ENCODE assay signal across 14 cellular contexts in genomic region chr4:57074753-57075152, GRCh38. TPM values are rescaled to one million over a fixed set of nuclear protein-coding genes. Genes with fewer than 3 reads are reported as not detected.
A peak's percentile ranks its signal among the peaks of the same experiment; 100 is the strongest.
DNase-seq lines count a peak whose midpoint lies in the region; ATAC-seq, FAIRE-seq and TF ChIP-seq lines count a peak whose summit lies in the region.
"Had no signal": no experiment of that assay in that cellular context is flagged by ENCODE, and none has a peak within 500 bp of the region (broad histone marks: within the 10 kb centered on the region; RNA-seq: fewer than 3 reads in every experiment).

No MANE protein-coding gene starts in this region.

- H3K27me3 ChIP-seq in lung (ENCODE audit: control insufficient read depth, insufficient read depth): no peaks in the 10 kb centered on the region
- H3K27me3 ChIP-seq: BLaER1 had no signal

- H3K9me3 Mint-ChIP-seq in activated CD4-positive, alpha-beta memory T cell treated with anti-CD3 and anti-CD28 coated beads for 36 hours: no peaks in the 10 kb centered on the region
- H3K9me3 Mint-ChIP-seq: central memory CD8-positive, alpha-beta T cell had no signal

- H3K36me3 Mint-ChIP-seq in activated CD4-positive, alpha-beta memory T cell treated with anti-CD3 and anti-CD28 coated beads for 36 hours: no peaks in the 10 kb centered on the region

- CTCF ChIA-PET in A549 (lab: Yijun Ruan, JAX): interaction anchor here (0.9 to 2.3 kb wide), 3 partner anchors 9 to 89 kb away, joined by 3 to 7 read pairs (median 5); no protein-coding TSS in a partner anchor
- CTCF ChIA-PET in activated CD4-positive, alpha-beta memory T cell treated with anti-CD3 and anti-CD28 coated beads for 36 hours (lab: Charles Lee): no interaction called here

- no peak for TF ChIP-seq RAD21 in A549 (conservative IDR thresholded peaks at IDR 0.05 in 1 of 2, IDR thresholded peaks at IDR 0.05 in 1 of 2)

- no peak for TF ChIP-seq POLR2A in A549 (IDR thresholded peaks at IDR 0.05; ENCODE audit: low read length)

- ATAC-seq in A549 (peak in 1 of 2 experiments; percentile 18; a peak in 2 of 6 replicates), lung (ENCODE audit: insufficient read depth, low FRiP score) (peak; percentile 38), left lobe of liver (no peak)

- intact Hi-C loops in activated CD4-positive, alpha-beta memory T cell treated with anti-CD3 and anti-CD28 coated beads for 36 hours (cut with micrococcal nuclease): no loop called here

- no peak for TF ChIP-seq EP300 in A549 (IDR thresholded peaks at IDR 0.05)

- peak overlapping the region; percentile 54 for H3K4me2 ChIP-seq in A549
- H3K4me2 ChIP-seq: BLaER1 had no signal

- no peak overlapping the region for H3K27ac Mint-ChIP-seq in activated CD4-positive, alpha-beta memory T cell treated with anti-CD3 and anti-CD28 coated beads for 36 hours

- peaks cover 21% of the 10 kb centered on the region for H3K27me3 Mint-ChIP-seq in activated CD4-positive, alpha-beta memory T cell treated with anti-CD3 and anti-CD28 coated beads for 36 hours

- H3K4me3 ChIP-seq in A549: no peak overlapping the region
- no peak overlapping the region for H3K4me3 ChIP-seq in cardiac fibroblast (replicated peaks in 1 of 2; ENCODE audit: low read depth in 2 of 2, low read length in 2 of 2)
- H3K4me3 ChIP-seq in lung: no peak overlapping the region
- H3K4me3 ChIP-seq: BLaER1 had no signal

- H3K27ac ChIP-seq in A549 (peak overlapping the region; percentile 83 to 92), lung (ENCODE audit: low read depth in 1 of 2, low read length in 1 of 2) (no peak overlapping the region)
- H3K27ac ChIP-seq: BLaER1 had no signal

- H3K4me1 ChIP-seq in A549 (peaks cover 90% of the 10 kb centered on the region), lung (ENCODE audit: control insufficient read depth in 2 of 2, insufficient read depth in 2 of 2, low read length in 2 of 2) (peaks cover 10 to 36% of the 10 kb centered on the region in 2 donors)

- TF ChIP-seq CTCF in A549 (IDR thresholded peaks at IDR 0.05): no peak
- TF ChIP-seq CTCF in cardiac fibroblast (IDR thresholded peaks at IDR 0.05; ENCODE audit: low read depth, low read length): no peak
- no peak for TF ChIP-seq CTCF in lung (IDR thresholded peaks at IDR 0.05; ENCODE audit: control extremely low read depth, extremely low read depth)

- no peak for FAIRE-seq in A549 (lab: Jason Lieb, UNC)

- H3K4me1 Mint-ChIP-seq in activated CD4-positive, alpha-beta memory T cell treated with anti-CD3 and anti-CD28 coated beads for 36 hours (ENCODE audit: low read depth): no peaks in the 10 kb centered on the region
- H3K4me1 Mint-ChIP-seq: central memory CD8-positive, alpha-beta T cell had no signal

- POLR2A ChIA-PET in A549 (lab: Yijun Ruan, JAX): no interaction called here
- POLR2A ChIA-PET in activated CD4-positive, alpha-beta memory T cell treated with anti-CD3 and anti-CD28 coated beads for 36 hours (lab: Charles Lee): no interaction called here

- H3K4me3 Mint-ChIP-seq in activated CD4-positive, alpha-beta memory T cell treated with anti-CD3 and anti-CD28 coated beads for 36 hours: no peak overlapping the region
- H3K4me3 Mint-ChIP-seq: central memory CD8-positive, alpha-beta T cell had no signal

- peak in 1 of 2 experiments; percentile 36 for DNase-seq in A549 (ENCODE audit: low read depth in 1 of 2, low spot score in 1 of 2)
- peak; percentile 17 for DNase-seq in HT1080 (ENCODE audit: low read depth)
- DNase-seq in cardiac fibroblast (ENCODE audit: low read depth in 2 of 2): peak; percentile 76 to 93
- DNase-seq in lung (ENCODE audit: low spot score): no peak
- DNase-seq in activated CD4-positive, alpha-beta memory T cell treated with anti-CD3 and anti-CD28 coated beads for 36 hours: no peak
- no peak for DNase-seq in HK-2 (ENCODE audit: unreplicated experiment)
- DNase-seq in NOMO-1 (lab: John Stamatoyannopoulos, UW; ENCODE audit: unreplicated experiment in 2 of 2): no peak
- no peak for DNase-seq in left lobe of liver (ENCODE audit: low spot score)
- DNase-seq: activated CD8-positive, alpha-beta memory T cell treated with anti-CD3 and anti-CD28 coated beads, Interleukin-2, amount 50 U/mL, for 4 hours; H7; NCI-H1092; NCI-H774 had no signal

- WGBS in A549 (ENCODE audit: missing lambda C conversion rate): 17% methylated on average over 4 of the region's 4 CpGs
- WGBS in lung, 2 donors: 41 to 48% methylated on average over 4 of the region's 4 CpGs

- no peaks in the 10 kb centered on the region for H3K36me3 ChIP-seq in lung (ENCODE audit: control insufficient read depth in 2 of 2, insufficient read depth in 2 of 2, low read length in 2 of 2)

- H3K9me3 ChIP-seq in A549: no peaks in the 10 kb centered on the region
- no peaks in the 10 kb centered on the region for H3K9me3 ChIP-seq in lung (ENCODE audit: control insufficient read depth in 2 of 2, insufficient read depth in 1 of 2, low read length in 1 of 2)
- H3K9me3 ChIP-seq: BLaER1 had no signal

TF ChIP-seq in A549, 52 proteins besides CTCF, POLR2A, EP300 and RAD21:
- TF ChIP-seq ZSCAN20 (CRISPR knock-in tag; IDR thresholded peaks at IDR 0.05): no peak
- TF ChIP-seq, protein P1, sequence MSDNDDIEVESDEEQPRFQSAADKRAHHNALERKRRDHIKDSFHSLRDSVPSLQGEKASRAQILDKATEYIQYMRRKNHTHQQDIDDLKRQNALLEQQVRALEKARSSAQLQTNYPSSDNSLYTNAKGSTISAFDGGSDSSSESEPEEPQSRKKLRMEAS (IDR thresholded peaks at IDR 0.05): peak; percentile 67
- no peak for TF ChIP-seq RCOR1 (IDR thresholded peaks at IDR 0.05; ENCODE audit: low read depth, low read length)
- TF ChIP-seq HEYL (CRISPR knock-in tag; IDR thresholded peaks at IDR 0.05): no peak
- TF ChIP-seq NR3C1 (IDR thresholded peaks at IDR 0.05): no peak

RNA-seq across cellular contexts. Expression of gene IGFBP7, which starts 35.4 kb away (rescaled TPM):
- polyA plus RNA-seq in A549 (2011; rRNA removed): 120 and 133 TPM in 2 replicates
- 149 and 189 TPM in 2 replicates for polyA plus RNA-seq in A549 (2012; cell fraction: cytosol; rRNA removed)
- polyA plus RNA-seq in A549 (2012; cell fraction: nucleus; rRNA removed): 215 and 294 TPM in 2 replicates
- polyA plus RNA-seq in A549 (2017; fragmentation: RNase III; extraction: RNeasy Plus Mini Kit Qiagen cat#74134 plus additional on column Dnase treatment): 177 to 255 TPM (median 227 TPM) in 3 replicates
- polyA minus RNA-seq in A549 (2011; rRNA and poly(A)+ RNA removed): 26.4 and 27.2 TPM in 2 replicates
- total RNA-seq in HT1080 (2014; rRNA removed; shearing (Covaris generic)): 65.0 and 84.9 TPM in 2 replicates
- polyA plus RNA-seq in HT1080 (2015; cell fraction: cytosol; rRNA removed): 245 and 257 TPM in 2 replicates
- 242 and 275 TPM in 2 replicates for polyA plus RNA-seq in HT1080 (2015; cell fraction: nucleus; rRNA removed)
- 100 to 1,000 TPM; 212 to 398 TPM for total RNA-seq in lung
- polyA plus RNA-seq in lung: 100 to 1,000 TPM; 400 to 517 TPM
- not detected for total RNA-seq in activated CD4-positive, alpha-beta memory T cell treated with anti-CD3 and anti-CD28 coated beads for 36 hours
- 68.7 TPM for total RNA-seq in left lobe of liver

Comparison
In these comparisons a context has a peak if more than half of its experiments do, and no peak if none do; other contexts are left out.
1. DNase-seq: peak in HT1080 (single experiment) and cardiac fibroblast (2 of 2); none in lung (single experiment), activated CD4-positive, alpha-beta memory T cell treated with anti-CD3 and anti-CD28 coated beads for 36 hours (single experiment), HK-2 (single experiment), NOMO-1 (0 of 2) and left lobe of liver (single experiment).
2. H3K27ac ChIP-seq: peak in A549 (2 of 2); none in lung (0 of 2).
3. RNA of gene IGFBP7, which starts 35.4 kb away (total RNA-seq): 212 to 398 TPM in lung, 68.7 TPM in left lobe of liver (single experiment) and 65.0 to 84.9 TPM in HT1080; not detected in activated CD4-positive, alpha-beta memory T cell treated with anti-CD3 and anti-CD28 coated beads for 36 hours; every median in the first group is over 10 times any median in the second.